ENCODE assay signal across 7 cellular contexts in the genomic region with DNA sequence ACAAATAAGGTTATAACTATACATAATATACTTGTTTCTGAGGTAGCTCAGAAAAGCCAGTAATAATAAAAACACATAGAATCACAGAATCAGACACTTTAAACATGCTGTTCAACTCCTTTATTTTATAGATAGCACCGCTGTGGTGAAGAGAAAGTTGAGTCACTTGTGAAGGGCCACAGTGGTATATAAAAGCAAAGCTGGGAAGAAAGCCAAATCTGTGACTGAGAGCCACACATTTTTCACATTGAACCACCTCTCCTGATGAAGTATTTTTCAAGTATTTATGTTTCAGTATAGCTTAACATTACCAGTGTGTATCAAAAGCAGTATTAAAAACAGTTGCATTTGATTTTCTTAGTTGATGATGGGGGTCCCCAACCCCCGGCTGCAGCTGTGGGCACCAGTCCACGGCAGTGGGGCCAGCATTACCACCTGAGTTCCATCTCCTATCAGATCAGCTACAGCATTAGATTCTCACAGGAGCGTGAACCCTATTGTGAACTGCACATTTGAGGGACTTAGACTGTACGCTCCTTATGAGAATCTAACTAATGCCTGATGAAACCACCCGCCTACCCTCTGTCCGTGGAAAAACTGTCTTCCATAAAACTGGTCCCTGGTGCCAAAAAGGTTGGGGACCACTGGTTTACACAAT. TPM values are rescaled to one million over a fixed set of nuclear protein-coding genes. Genes with fewer than 3 reads are reported as not detected.
DNase-seq lines count a peak whose midpoint lies in the region; ATAC-seq, FAIRE-seq and TF ChIP-seq lines count a peak whose summit lies in the region.

No MANE protein-coding gene starts in this region.

- DNase-seq in Daoy (ENCODE audit: low read depth) = peak; percentile 82
- peak; percentile 62 for DNase-seq in hepatic stellate cell (ENCODE audit: low spot score)
- DNase-seq in urothelium cell line (ENCODE audit: low spot score) = peak; percentile 29
- DNase-seq in NK-92 (lab: John Stamatoyannopoulos, UW; ENCODE audit: unreplicated experiment) = no peak

- TF ChIP-seq CTCF in SU-DHL-6 (IDR thresholded peaks at IDR 0.05; ENCODE audit: insufficient read depth, low read length, poor library complexity, severe bottlenecking) = no peak

- H2AFZ ChIP-seq in SU-DHL-6 (ENCODE audit: low read depth, low read length, severe bottlenecking) = no peak overlapping the region

- H3K9me3 ChIP-seq in SU-DHL-6 (ENCODE audit: insufficient read depth, low read length) = no peaks in the 10 kb centered on the region

- H4K20me1 ChIP-seq in SU-DHL-6 (ENCODE audit: low read depth, low read length) = peaks cover 6% of the 10 kb centered on the region; the same call in 1 of the 2 replicates

- FAIRE-seq in urothelium cell line (lab: Jason Lieb, UNC) = no peak

- H3K79me2 ChIP-seq in SU-DHL-6 (ENCODE audit: insufficient read depth, low read length) = peaks cover 100% of the 10 kb centered on the region

- H3F3A ChIP-seq in SU-DHL-6 (ENCODE audit: insufficient read depth) = peaks cover 83% of the 10 kb centered on the region

- peak overlapping the region; percentile 94 for H3K27ac ChIP-seq in SU-DHL-6 (ENCODE audit: low read depth, low read length)

- H3K9ac ChIP-seq in SU-DHL-6 (ENCODE audit: low read length) = peak overlapping the region; percentile 48

- H3K36me3 ChIP-seq in SU-DHL-6 (ENCODE audit: low read length) = no peaks in the 10 kb centered on the region; the same call in 1 of the 2 replicates

- peak overlapping the region; percentile 66 for H3K4me2 ChIP-seq in SU-DHL-6 (ENCODE audit: low read depth, low read length, poor library complexity, severe bottlenecking)

- ATAC-seq in GM21360 (IDR thresholded peaks at IDR 0.05; ENCODE audit: unreplicated experiment) (peak; percentile 69), HG03571 (IDR thresholded peaks at IDR 0.05; ENCODE audit: unreplicated experiment) (peak; percentile 74)

- H3K27me3 ChIP-seq in SU-DHL-6 (ENCODE audit: low read length) = no peaks in the 10 kb centered on the region

- peak overlapping the region; percentile 6 for H3K4me3 ChIP-seq in SU-DHL-6 (ENCODE audit: insufficient read depth, low read length, poor library complexity, severe bottlenecking)

- no peaks in the 10 kb centered on the region for H3K9me2 ChIP-seq in SU-DHL-6 (replicated peaks; ENCODE audit: insufficient read depth, low read length)

RNA-seq across cellular contexts. Expression of a gene that starts 46.2 kb away (rescaled TPM):
- total RNA-seq in Daoy (2014; rRNA removed; shearing (Covaris generic)) = 88.4 and 100 TPM in 2 replicates
